ENCODE assay signal across 1 cellular context in genomic region chr17:47288531-47289116, GRCh38.
TF ChIP-seq lines count a peak whose summit lies in the region.

No MANE protein-coding gene starts in this region.

TF ChIP-seq in H1, 55 proteins besides CTCF, POLR2A, EP300 and RAD21:
- TF ChIP-seq BRCA1 (IDR thresholded peaks at IDR 0.05; ENCODE audit: low read depth, low read length) (no peak), SAP30 (IDR thresholded peaks at IDR 0.05; ENCODE audit: insufficient read depth, insufficient replicate concordance, low read length) (no peak), YY1 (IDR thresholded peaks at IDR 0.05; ENCODE audit: low read depth, low read length) (no peak), RFX5 (IDR thresholded peaks at IDR 0.05; ENCODE audit: borderline replicate concordance, low read depth, low read length) (no peak), FOSL1 (IDR thresholded peaks at IDR 0.05; ENCODE audit: insufficient read depth, low read depth, low read length) (no peak), CREB1 (IDR thresholded peaks at IDR 0.05) (no peak), POLR2AphosphoS5 (IDR thresholded peaks at IDR 0.05; ENCODE audit: low read depth, low read length) (no peak), CEBPB (IDR thresholded peaks at IDR 0.05; ENCODE audit: low read depth, low read length) (no peak), RXRA (IDR thresholded peaks at IDR 0.05; ENCODE audit: insufficient read depth, low read depth, low read length) (no peak), SRF (IDR thresholded peaks at IDR 0.05; ENCODE audit: low read depth, low read length) (no peak), ASH2L (IDR thresholded peaks at IDR 0.05; ENCODE audit: low read length) (no peak), SP4 (IDR thresholded peaks at IDR 0.05; ENCODE audit: low read length) (no peak), GTF2F1 (IDR thresholded peaks at IDR 0.05; ENCODE audit: borderline replicate concordance, low read depth, low read length) (no peak), CBX5 (IDR thresholded peaks at IDR 0.05; ENCODE audit: low read depth, low read length) (no peak), TAF7 (optimal IDR thresholded peaks at IDR 0.05; ENCODE audit: borderline replicate concordance, low read depth, low read length) (no peak), POU5F1 (IDR thresholded peaks at IDR 0.05; ENCODE audit: low read depth, low read length) (no peak), KDM1A (IDR thresholded peaks at IDR 0.05; ENCODE audit: borderline replicate concordance, low read length) (no peak)
- TF ChIP-seq, protein P1, sequence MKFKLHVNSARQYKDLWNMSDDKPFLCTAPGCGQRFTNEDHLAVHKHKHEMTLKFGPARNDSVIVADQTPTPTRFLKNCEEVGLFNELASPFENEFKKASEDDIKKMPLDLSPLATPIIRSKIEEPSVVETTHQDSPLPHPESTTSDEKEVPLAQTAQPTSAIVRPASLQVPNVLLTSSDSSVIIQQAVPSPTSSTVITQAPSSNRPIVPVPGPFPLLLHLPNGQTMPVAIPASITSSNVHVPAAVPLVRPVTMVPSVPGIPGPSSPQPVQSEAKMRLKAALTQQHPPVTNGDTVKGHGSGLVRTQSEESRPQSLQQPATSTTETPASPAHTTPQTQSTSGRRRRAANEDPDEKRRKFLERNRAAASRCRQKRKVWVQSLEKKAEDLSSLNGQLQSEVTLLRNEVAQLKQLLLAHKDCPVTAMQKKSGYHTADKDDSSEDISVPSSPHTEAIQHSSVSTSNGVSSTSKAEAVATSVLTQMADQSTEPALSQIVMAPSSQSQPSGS (IDR thresholded peaks at IDR 0.05; ENCODE audit: low read length), result no peak
- TF ChIP-seq, protein P2, sequence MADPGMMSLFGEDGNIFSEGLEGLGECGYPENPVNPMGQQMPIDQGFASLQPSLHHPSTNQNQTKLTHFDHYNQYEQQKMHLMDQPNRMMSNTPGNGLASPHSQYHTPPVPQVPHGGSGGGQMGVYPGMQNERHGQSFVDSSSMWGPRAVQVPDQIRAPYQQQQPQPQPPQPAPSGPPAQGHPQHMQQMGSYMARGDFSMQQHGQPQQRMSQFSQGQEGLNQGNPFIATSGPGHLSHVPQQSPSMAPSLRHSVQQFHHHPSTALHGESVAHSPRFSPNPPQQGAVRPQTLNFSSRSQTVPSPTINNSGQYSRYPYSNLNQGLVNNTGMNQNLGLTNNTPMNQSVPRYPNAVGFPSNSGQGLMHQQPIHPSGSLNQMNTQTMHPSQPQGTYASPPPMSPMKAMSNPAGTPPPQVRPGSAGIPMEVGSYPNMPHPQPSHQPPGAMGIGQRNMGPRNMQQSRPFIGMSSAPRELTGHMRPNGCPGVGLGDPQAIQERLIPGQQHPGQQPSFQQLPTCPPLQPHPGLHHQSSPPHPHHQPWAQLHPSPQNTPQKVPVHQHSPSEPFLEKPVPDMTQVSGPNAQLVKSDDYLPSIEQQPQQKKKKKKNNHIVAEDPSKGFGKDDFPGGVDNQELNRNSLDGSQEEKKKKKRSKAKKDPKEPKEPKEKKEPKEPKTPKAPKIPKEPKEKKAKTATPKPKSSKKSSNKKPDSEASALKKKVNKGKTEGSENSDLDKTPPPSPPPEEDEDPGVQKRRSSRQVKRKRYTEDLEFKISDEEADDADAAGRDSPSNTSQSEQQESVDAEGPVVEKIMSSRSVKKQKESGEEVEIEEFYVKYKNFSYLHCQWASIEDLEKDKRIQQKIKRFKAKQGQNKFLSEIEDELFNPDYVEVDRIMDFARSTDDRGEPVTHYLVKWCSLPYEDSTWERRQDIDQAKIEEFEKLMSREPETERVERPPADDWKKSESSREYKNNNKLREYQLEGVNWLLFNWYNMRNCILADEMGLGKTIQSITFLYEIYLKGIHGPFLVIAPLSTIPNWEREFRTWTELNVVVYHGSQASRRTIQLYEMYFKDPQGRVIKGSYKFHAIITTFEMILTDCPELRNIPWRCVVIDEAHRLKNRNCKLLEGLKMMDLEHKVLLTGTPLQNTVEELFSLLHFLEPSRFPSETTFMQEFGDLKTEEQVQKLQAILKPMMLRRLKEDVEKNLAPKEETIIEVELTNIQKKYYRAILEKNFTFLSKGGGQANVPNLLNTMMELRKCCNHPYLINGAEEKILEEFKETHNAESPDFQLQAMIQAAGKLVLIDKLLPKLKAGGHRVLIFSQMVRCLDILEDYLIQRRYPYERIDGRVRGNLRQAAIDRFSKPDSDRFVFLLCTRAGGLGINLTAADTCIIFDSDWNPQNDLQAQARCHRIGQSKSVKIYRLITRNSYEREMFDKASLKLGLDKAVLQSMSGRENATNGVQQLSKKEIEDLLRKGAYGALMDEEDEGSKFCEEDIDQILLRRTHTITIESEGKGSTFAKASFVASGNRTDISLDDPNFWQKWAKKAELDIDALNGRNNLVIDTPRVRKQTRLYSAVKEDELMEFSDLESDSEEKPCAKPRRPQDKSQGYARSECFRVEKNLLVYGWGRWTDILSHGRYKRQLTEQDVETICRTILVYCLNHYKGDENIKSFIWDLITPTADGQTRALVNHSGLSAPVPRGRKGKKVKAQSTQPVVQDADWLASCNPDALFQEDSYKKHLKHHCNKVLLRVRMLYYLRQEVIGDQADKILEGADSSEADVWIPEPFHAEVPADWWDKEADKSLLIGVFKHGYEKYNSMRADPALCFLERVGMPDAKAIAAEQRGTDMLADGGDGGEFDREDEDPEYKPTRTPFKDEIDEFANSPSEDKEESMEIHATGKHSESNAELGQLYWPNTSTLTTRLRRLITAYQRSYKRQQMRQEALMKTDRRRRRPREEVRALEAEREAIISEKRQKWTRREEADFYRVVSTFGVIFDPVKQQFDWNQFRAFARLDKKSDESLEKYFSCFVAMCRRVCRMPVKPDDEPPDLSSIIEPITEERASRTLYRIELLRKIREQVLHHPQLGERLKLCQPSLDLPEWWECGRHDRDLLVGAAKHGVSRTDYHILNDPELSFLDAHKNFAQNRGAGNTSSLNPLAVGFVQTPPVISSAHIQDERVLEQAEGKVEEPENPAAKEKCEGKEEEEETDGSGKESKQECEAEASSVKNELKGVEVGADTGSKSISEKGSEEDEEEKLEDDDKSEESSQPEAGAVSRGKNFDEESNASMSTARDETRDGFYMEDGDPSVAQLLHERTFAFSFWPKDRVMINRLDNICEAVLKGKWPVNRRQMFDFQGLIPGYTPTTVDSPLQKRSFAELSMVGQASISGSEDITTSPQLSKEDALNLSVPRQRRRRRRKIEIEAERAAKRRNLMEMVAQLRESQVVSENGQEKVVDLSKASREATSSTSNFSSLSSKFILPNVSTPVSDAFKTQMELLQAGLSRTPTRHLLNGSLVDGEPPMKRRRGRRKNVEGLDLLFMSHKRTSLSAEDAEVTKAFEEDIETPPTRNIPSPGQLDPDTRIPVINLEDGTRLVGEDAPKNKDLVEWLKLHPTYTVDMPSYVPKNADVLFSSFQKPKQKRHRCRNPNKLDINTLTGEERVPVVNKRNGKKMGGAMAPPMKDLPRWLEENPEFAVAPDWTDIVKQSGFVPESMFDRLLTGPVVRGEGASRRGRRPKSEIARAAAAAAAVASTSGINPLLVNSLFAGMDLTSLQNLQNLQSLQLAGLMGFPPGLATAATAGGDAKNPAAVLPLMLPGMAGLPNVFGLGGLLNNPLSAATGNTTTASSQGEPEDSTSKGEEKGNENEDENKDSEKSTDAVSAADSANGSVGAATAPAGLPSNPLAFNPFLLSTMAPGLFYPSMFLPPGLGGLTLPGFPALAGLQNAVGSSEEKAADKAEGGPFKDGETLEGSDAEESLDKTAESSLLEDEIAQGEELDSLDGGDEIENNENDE (IDR thresholded peaks at IDR 0.05; ENCODE audit: insufficient replicate concordance, low read length), result no peak
